Comparison of ENCODE assay signal across 1 cellular context in genomic region chr9:15329539-15330109, GRCh38.
TF ChIP-seq lines count a peak whose summit lies in the region.

No MANE protein-coding gene starts in this region.

TF ChIP-seq in H1, 55 proteins besides CTCF, POLR2A, EP300 and RAD21:
- TF ChIP-seq RBBP5 (IDR thresholded peaks at IDR 0.05; ENCODE audit: borderline replicate concordance, low read depth, low read length) (no peak), TAF7 (optimal IDR thresholded peaks at IDR 0.05; ENCODE audit: borderline replicate concordance, low read depth, low read length) (no peak), ASH2L (IDR thresholded peaks at IDR 0.05; ENCODE audit: low read length) (no peak), ZNF274 (IDR thresholded peaks at IDR 0.05; ENCODE audit: borderline replicate concordance, extremely low read depth, low read length) (no peak), MAFK (IDR thresholded peaks at IDR 0.05; ENCODE audit: low read depth, low read length) (no peak), SRF (IDR thresholded peaks at IDR 0.05; ENCODE audit: low read depth, low read length) (no peak), BACH1 (IDR thresholded peaks at IDR 0.05; ENCODE audit: low read length) (no peak), CEBPB (IDR thresholded peaks at IDR 0.05; ENCODE audit: low read depth, low read length) (no peak), JUND (IDR thresholded peaks at IDR 0.05; ENCODE audit: low read length) (no peak), TBP (IDR thresholded peaks at IDR 0.05; ENCODE audit: low read depth, low read length) (no peak), KDM4A (IDR thresholded peaks at IDR 0.05; ENCODE audit: low read depth, low read length, severe bottlenecking) (no peak), POLR2AphosphoS5 (IDR thresholded peaks at IDR 0.05; ENCODE audit: low read depth, low read length) (no peak), BRCA1 (IDR thresholded peaks at IDR 0.05; ENCODE audit: low read depth, low read length) (no peak), SP2 (IDR thresholded peaks at IDR 0.05; ENCODE audit: low read length) (no peak), CHD1 (IDR thresholded peaks at IDR 0.05; ENCODE audit: low read depth, low read length) (no peak), RNF2 (IDR thresholded peaks at IDR 0.05; ENCODE audit: borderline replicate concordance, low read depth, low read length, missing control alignments, poor library complexity, severe bottlenecking) (no peak), EGR1 (IDR thresholded peaks at IDR 0.05; ENCODE audit: borderline replicate concordance, low read depth, low read length) (no peak), GABPA (IDR thresholded peaks at IDR 0.05; ENCODE audit: borderline replicate concordance, insufficient read depth, low read length) (no peak), ATF3 (IDR thresholded peaks at IDR 0.05; ENCODE audit: insufficient read depth, low read depth, low read length) (no peak)
